In the genomic region with DNA sequence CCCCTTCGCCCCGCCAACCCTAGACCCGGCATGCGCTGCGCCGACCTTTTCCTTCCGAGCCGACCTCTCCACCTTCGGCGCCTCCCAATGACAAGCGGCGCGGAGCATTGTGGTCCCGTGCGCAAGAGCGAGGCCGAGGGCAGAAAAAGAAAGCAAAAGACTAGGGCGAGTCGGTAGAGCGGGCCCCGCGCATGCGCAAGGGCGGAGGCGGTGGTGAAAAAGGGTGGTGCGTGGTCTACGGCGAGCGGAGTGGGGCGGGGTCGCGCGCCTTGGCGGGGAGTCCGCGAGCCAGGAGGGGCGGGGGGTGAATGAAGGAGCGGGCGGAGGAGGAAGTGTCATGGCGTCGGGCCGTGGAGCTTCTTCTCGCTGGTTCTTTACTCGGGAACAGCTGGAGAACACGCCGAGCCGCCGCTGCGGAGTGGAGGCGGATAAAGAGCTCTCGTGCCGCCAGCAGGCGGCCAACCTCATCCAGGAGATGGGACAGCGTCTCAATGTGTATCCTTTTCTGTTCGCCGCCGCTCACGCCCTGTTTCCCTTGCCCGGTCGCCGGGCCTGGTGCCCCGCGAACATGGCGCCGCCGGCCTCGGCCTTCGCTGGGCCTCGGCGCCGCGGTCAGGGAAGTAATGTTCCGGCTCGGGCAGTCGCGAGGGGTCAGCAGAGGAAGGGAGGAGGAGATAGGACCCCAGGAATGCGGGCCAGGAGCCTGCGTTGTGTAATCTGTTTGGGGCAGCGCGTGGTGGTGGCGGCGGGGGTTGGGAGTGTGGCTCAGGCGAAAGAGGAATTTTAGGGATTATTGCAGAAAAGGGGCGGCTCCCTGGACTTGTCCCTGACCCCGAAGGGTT, we compare ENCODE assay signal across 8 cellular contexts. TPM values are rescaled to one million over a fixed set of nuclear protein-coding genes. Genes with fewer than 3 reads are reported as not detected.
DNase-seq lines count a peak whose midpoint lies in the region; ATAC-seq lines count a peak whose summit lies in the region.

Gene CCNT2 (plus strand): TSS at position 305 of the 842 bp plus-strand sequence. CDS start 33 bp downstream, at position 338.

- H3K36me3 ChIP-seq in rectal smooth muscle tissue (ENCODE audit: control insufficient read depth, insufficient read depth, low read length) = no peaks in the 10 kb centered on the region
- no peaks in the 10 kb centered on the region for H3K36me3 ChIP-seq in aorta (ENCODE audit: control insufficient read depth in 1 of 2, insufficient read depth in 2 of 2, low read length in 1 of 2)

- DNase-seq in NCI-H2081 (lab: John Stamatoyannopoulos, UW) = peak; percentile 98
- DNase-seq in T1000 (lab: John Stamatoyannopoulos, UW) = peak; percentile 98
- DNase-seq in astrocyte of the hippocampus (ENCODE audit: low read depth, low spot score) = peak; percentile 100
- DNase-seq in hepatic stellate cell (ENCODE audit: low spot score) = peak; percentile 97
- peak; percentile 100 for DNase-seq in aorta

- H3K4me1 ChIP-seq in rectal smooth muscle tissue (ENCODE audit: control insufficient read depth, insufficient read depth, low read length) = peaks cover 14% of the 10 kb centered on the region
- H3K4me1 ChIP-seq in aorta (ENCODE audit: control insufficient read depth in 1 of 2, insufficient read depth in 2 of 2, low read length in 2 of 2) = peaks cover 0 to 4% of the 10 kb centered on the region in 2 donors

- peak; percentile 75 for ATAC-seq in GM18508 (IDR thresholded peaks at IDR 0.05; ENCODE audit: insufficient read depth, unreplicated experiment)
- peak; percentile 76 for ATAC-seq in HG03025 (IDR thresholded peaks at IDR 0.05; ENCODE audit: low FRiP score, unreplicated experiment)
- peak; percentile 98 for ATAC-seq in aorta (ENCODE audit: low FRiP score)

- H3K9ac ChIP-seq in rectal smooth muscle tissue (ENCODE audit: low read length) = peak within 1 kb of the TSS; percentile 92

- intact Hi-C loops in aorta (cut with DNase I) = loop anchor here (5.0 to 10.0 kb wide), 2 partner anchors 824 to 956 kb away; partner anchors contain the start of genes UBXN4 (in 2 of the 2) and MCM6 (in 1 of the 2)

- H3K4me3 ChIP-seq in rectal smooth muscle tissue (ENCODE audit: low read length) (peak within 1 kb of the TSS; percentile 97), aorta (ENCODE audit: low read length in 2 of 2) (peak within 1 kb of the TSS; percentile 83 to 86)

- H3K9me3 ChIP-seq in aorta (ENCODE audit: control insufficient read depth, low read length) = no peaks in the 10 kb centered on the region

- WGBS in aorta, 2 donors = 0% methylated on average over 78 to 85 of the region's 85 CpGs

- H3K27me3 ChIP-seq in rectal smooth muscle tissue (ENCODE audit: control insufficient read depth, insufficient read depth, low read length) (no peaks in the 10 kb centered on the region), aorta (ENCODE audit: control insufficient read depth in 1 of 2, insufficient read depth in 2 of 2, low read length in 1 of 2) (no peaks in the 10 kb centered on the region)

- peak within 1 kb of the TSS; percentile 98 for H3K27ac ChIP-seq in rectal smooth muscle tissue (ENCODE audit: low read depth, low read length)
- peak within 1 kb of the TSS; percentile 70 to 74 for H3K27ac ChIP-seq in aorta (ENCODE audit: low read depth in 1 of 2, low read length in 2 of 2)

RNA-seq across cellular contexts. Expression of gene CCNT2, which starts in this region (rescaled TPM):
- 10 to 100 TPM; 35.9 to 49.9 TPM for total RNA-seq in aorta
- 10 to 100 TPM in 1 of 2 donors, 1 to 10 TPM in 1; 3.0 to 13.5 TPM for polyA plus RNA-seq in aorta

Comparison
In these comparisons a context has a peak if more than half of its experiments do, and no peak if none do; other contexts are left out.
1. Peak in every context shown above with its lines: DNase-seq, ATAC-seq, H3K4me3 ChIP-seq and H3K27ac ChIP-seq.